8 cellular contexts compared by ENCODE assay signal in genomic region chr6:34392497-34393190, GRCh38. TPM values are rescaled to one million over a fixed set of nuclear protein-coding genes. Genes with fewer than 3 reads are reported as not detected.
DNase-seq lines count a peak whose midpoint lies in the region; ATAC-seq and TF ChIP-seq lines count a peak whose summit lies in the region.

TSS of gene NUDT3 (minus strand) at chr6:34392669. CDS start at chr6:34392362, 307 bp downstream.

- H3K4me3 ChIP-seq in AG04449 (ENCODE audit: low read depth, low read length) (peak within 1 kb of the TSS; percentile 83), breast epithelium (peak within 1 kb of the TSS; percentile 85 to 95 (median 93)), smooth muscle cell (peak within 1 kb of the TSS; percentile 98)

- H3K4me1 ChIP-seq in breast epithelium (no peaks in the 10 kb centered on the region), smooth muscle cell (ENCODE audit: low read depth) (peaks cover 11% of the 10 kb centered on the region)

- peak within 1 kb of the TSS; percentile 88 for H3K4me2 ChIP-seq in smooth muscle cell

- no peak for TF ChIP-seq POLR2A in breast epithelium (IDR thresholded peaks at IDR 0.05)

- H3K27ac ChIP-seq in VCaP (peak within 1 kb of the TSS; percentile 98), breast epithelium (peak within 1 kb of the TSS; percentile 88 to 95), smooth muscle cell (ENCODE audit: low read depth) (peak within 1 kb of the TSS; percentile 83)

- H3F3A ChIP-seq in smooth muscle cell (ENCODE audit: low read depth) = peaks cover 10% of the 10 kb centered on the region

- TF ChIP-seq CTCF in AG04449 (IDR thresholded peaks at IDR 0.05; ENCODE audit: insufficient read depth, low read length, missing control alignments) (peak; percentile 91), VCaP (conservative IDR thresholded peaks at IDR 0.05) (peak; percentile 96), breast epithelium (IDR thresholded peaks at IDR 0.05) (peak; percentile 73 to 92 (median 88)), smooth muscle cell (IDR thresholded peaks at IDR 0.05; ENCODE audit: borderline replicate concordance, insufficient read depth, poor library complexity, severe bottlenecking) (peak; percentile 66)

- H3K27me3 ChIP-seq in breast epithelium (no peaks in the 10 kb centered on the region), smooth muscle cell (ENCODE audit: low read depth) (no peaks in the 10 kb centered on the region)

- POLR2A ChIA-PET in AG04449 (lab: Yijun Ruan, JAX) = interaction anchor here (0.6 to 2.2 kb wide), 2 partner anchors 33 to 156 kb away, joined by 3 to 6 read pairs; partner anchors contain the start of gene HMGA1

- intact Hi-C loops in breast epithelium (cut with DNase I; ENCODE audit: low total_unique reads) = no loop called here

- H4K20me1 ChIP-seq in smooth muscle cell (ENCODE audit: low read depth) = peaks cover 32% of the 10 kb centered on the region

- no peaks in the 10 kb centered on the region for H3K9me3 ChIP-seq in breast epithelium
- no peaks in the 10 kb centered on the region for H3K9me3 ChIP-seq in smooth muscle cell (replicated peaks; ENCODE audit: low read depth)

- ATAC-seq in GM18870 (IDR thresholded peaks at IDR 0.05; ENCODE audit: unreplicated experiment) = peak; percentile 66
- ATAC-seq in HG03135 (IDR thresholded peaks at IDR 0.05; ENCODE audit: unreplicated experiment) = peak; percentile 79

- H3K36me3 ChIP-seq in breast epithelium (no peaks in the 10 kb centered on the region), smooth muscle cell (ENCODE audit: low read depth) (no peaks in the 10 kb centered on the region)

- H2AFZ ChIP-seq in smooth muscle cell (ENCODE audit: low read depth) = peak within 1 kb of the TSS; percentile 95

- H3K9ac ChIP-seq in smooth muscle cell (ENCODE audit: low read depth) = peak within 1 kb of the TSS; percentile 90

- WGBS in smooth muscle cell (ENCODE audit: low lambda C conversion rate) = 1% methylated on average over 87 of the region's 87 CpGs

- DNase-seq in AG04449 (ENCODE audit: low read depth, low spot score) = peak; percentile 49
- peak; percentile 96 for DNase-seq in NCI-H2196 (lab: John Stamatoyannopoulos, UW; ENCODE audit: unreplicated experiment)
- DNase-seq in breast epithelium (ENCODE audit: low spot score in 2 of 2) = peak; percentile 88
- DNase-seq in iPS-NIHi11 (ENCODE audit: low spot score) = peak; percentile 95
- DNase-seq in smooth muscle cell (lab: John Stamatoyannopoulos, UW; ENCODE audit: unreplicated experiment) = peak; percentile 82

- H3K79me2 ChIP-seq in smooth muscle cell (ENCODE audit: low read depth) = peaks cover 42% of the 10 kb centered on the region

- CTCF ChIA-PET in AG04449 (lab: Yijun Ruan, JAX) = interaction anchor here (0.7 to 4.4 kb wide), 16 partner anchors 12 to 229 kb away, joined by 3 to 27 read pairs (median 4); partner anchors contain the start of genes HMGA1 and SMIM29

RNA-seq across cellular contexts. Expression of gene NUDT3, which starts in this region (rescaled TPM):
- total RNA-seq in breast epithelium (10 to 100 TPM; 28.7 to 33.8 (median 29.0) TPM), smooth muscle cell (12.9 and 15.2 TPM in 2 replicates)
- polyA plus RNA-seq in smooth muscle cell = 7.5 and 7.8 TPM in 2 replicates

Comparison
In these comparisons a context has a peak if more than half of its experiments do, and no peak if none do; other contexts are left out.
1. Peak in every context shown above with its lines: DNase-seq, ATAC-seq, H3K4me3 ChIP-seq and H3K27ac ChIP-seq.